Comparison of ENCODE assay signal across 9 cellular contexts in genomic region chr1:7379445-7379971, GRCh38.
DNase-seq lines count a peak whose midpoint lies in the region; ATAC-seq and TF ChIP-seq lines count a peak whose summit lies in the region.
"Had no signal": no experiment of that assay in that cellular context is flagged by ENCODE, and none has a peak within 500 bp of the region (broad histone marks: within the 10 kb centered on the region; RNA-seq: fewer than 3 reads in every experiment).

No MANE protein-coding gene starts in this region.

- no peaks in the 10 kb centered on the region for H3K9me3 Mint-ChIP-seq in chondrocyte (ENCODE audit: low read depth)
- H3K9me3 Mint-ChIP-seq in mesothelial cell of epicardium: no peaks in the 10 kb centered on the region

- H3K36me3 Mint-ChIP-seq in chondrocyte (ENCODE audit: low read depth): no peaks in the 10 kb centered on the region
- no peaks in the 10 kb centered on the region for H3K36me3 Mint-ChIP-seq in mesothelial cell of epicardium
- H3K36me3 Mint-ChIP-seq: activated naive CD8-positive, alpha-beta T cell had no signal

- no peak for ATAC-seq in HG03342 (IDR thresholded peaks at IDR 0.05; ENCODE audit: unreplicated experiment)
- ATAC-seq in GM21528 (IDR thresholded peaks at IDR 0.05; ENCODE audit: low FRiP score, unreplicated experiment): no peak

- H3K27ac Mint-ChIP-seq in chondrocyte (ENCODE audit: unreplicated experiment) (peak overlapping the region; percentile 85), mesothelial cell of epicardium (peak overlapping the region; percentile 88)
- H3K27ac Mint-ChIP-seq: activated naive CD8-positive, alpha-beta T cell had no signal

- peak; percentile 81 for DNase-seq in AG20443 (ENCODE audit: low spot score)
- DNase-seq in NCI-H2029 treated with DMSO at 0.1 percent for 48 hours (lab: John Stamatoyannopoulos, UW): peak; percentile 87
- peak; percentile 42 for DNase-seq in chondrocyte (ENCODE audit: low spot score)
- DNase-seq in mesothelial cell of epicardium (ENCODE audit: low spot score in 2 of 2, unreplicated experiment in 2 of 2): peak in 1 of 2 experiments; percentile 38
- no peak for DNase-seq in COR-L47 (lab: John Stamatoyannopoulos, UW)
- DNase-seq in DMS114 treated with DMSO at 0.1 percent for 48 hours (lab: John Stamatoyannopoulos, UW; ENCODE audit: unreplicated experiment): no peak

- H3K27me3 Mint-ChIP-seq in chondrocyte (ENCODE audit: low read depth) (no peaks in the 10 kb centered on the region), mesothelial cell of epicardium (ENCODE audit: low read depth) (no peaks in the 10 kb centered on the region)

- H3K4me1 Mint-ChIP-seq in chondrocyte (ENCODE audit: low read depth) (peaks cover 18% of the 10 kb centered on the region), mesothelial cell of epicardium (peaks cover 15% of the 10 kb centered on the region)

- TF ChIP-seq CTCF in chondrocyte (IDR thresholded peaks at IDR 0.05) (no peak), mesothelial cell of epicardium (IDR thresholded peaks at IDR 0.05; ENCODE audit: unreplicated experiment) (no peak)

- peak overlapping the region; percentile 52 for H3K4me3 Mint-ChIP-seq in chondrocyte (ENCODE audit: unreplicated experiment)
- peak overlapping the region; percentile 44 for H3K4me3 Mint-ChIP-seq in mesothelial cell of epicardium
- H3K4me3 Mint-ChIP-seq: activated naive CD8-positive, alpha-beta T cell had no signal

Comparison
In these comparisons a context has a peak if more than half of its experiments do, and no peak if none do; other contexts are left out.
1. DNase-seq: peak in AG20443 (single experiment), NCI-H2029 treated with DMSO at 0.1 percent for 48 hours (single experiment) and chondrocyte (single experiment); none in COR-L47 (single experiment) and DMS114 treated with DMSO at 0.1 percent for 48 hours (single experiment).